In the genomic region with DNA sequence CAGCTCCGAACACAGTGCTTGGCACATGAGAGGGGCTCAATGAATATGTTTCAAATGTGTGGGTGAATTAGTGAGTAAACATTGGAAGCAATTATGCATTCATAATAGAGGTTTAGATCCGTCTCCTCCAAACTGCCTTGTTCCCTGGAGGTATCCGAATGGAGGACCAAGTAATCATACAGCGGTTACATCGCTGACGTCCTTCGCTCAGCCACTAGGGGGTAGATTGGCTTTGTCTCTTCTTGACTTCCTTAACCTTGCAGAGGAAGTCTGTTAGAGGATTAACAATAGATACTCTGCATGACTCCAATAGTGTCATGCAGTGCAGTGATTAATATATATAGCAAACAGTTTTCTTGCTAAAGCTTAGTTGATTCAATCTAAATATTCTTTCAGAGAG, we compare ENCODE assay signal across 9 cellular contexts.
DNase-seq lines count a peak whose midpoint lies in the region; ATAC-seq and TF ChIP-seq lines count a peak whose summit lies in the region.
"Had no signal": no experiment of that assay in that cellular context is flagged by ENCODE, and none has a peak within 500 bp of the region (broad histone marks: within the 10 kb centered on the region; RNA-seq: fewer than 3 reads in every experiment).

No MANE protein-coding gene starts in this region.

- H3K4me3 Mint-ChIP-seq in WTC11, result peak overlapping the region; percentile 18
- H3K4me3 Mint-ChIP-seq: naive B cell had no signal

- peaks cover 47% of the 10 kb centered on the region for H3K27me3 Mint-ChIP-seq in WTC11 (ENCODE audit: low read depth)

- H3K9me3 ChIP-seq in Peyer's patch, result no peaks in the 10 kb centered on the region

- H3K27ac ChIP-seq in Peyer's patch, result no peak overlapping the region

- no peaks in the 10 kb centered on the region for H3K9me3 Mint-ChIP-seq in WTC11

- peaks cover 62% of the 10 kb centered on the region for H3K4me1 Mint-ChIP-seq in WTC11
- H3K4me1 Mint-ChIP-seq: naive B cell had no signal

- no peak for TF ChIP-seq POLR2A in Peyer's patch (IDR thresholded peaks at IDR 0.05)

- no peaks in the 10 kb centered on the region for H3K36me3 ChIP-seq in Peyer's patch

- H3K4me3 ChIP-seq in Jurkat, Clone E6-1 (ENCODE audit: low read length), result no peak overlapping the region
- H3K4me3 ChIP-seq in Peyer's patch, result no peak overlapping the region

- H3K27ac Mint-ChIP-seq in WTC11, result no peak overlapping the region
- H3K27ac Mint-ChIP-seq: naive B cell had no signal

- CTCF ChIA-PET in WTC11 (lab: Charles Lee), result interaction anchor here (1.0 to 1.1 kb wide), 2 partner anchors 305 to 353 kb away, joined by 3 to 4 read pairs; no protein-coding TSS in a partner anchor

- POLR2A ChIA-PET in WTC11 (lab: Charles Lee), result no interaction called here

- ATAC-seq in WTC11 (peak; percentile 90), GM18870 (IDR thresholded peaks at IDR 0.05; ENCODE audit: unreplicated experiment) (no peak)

- no peaks in the 10 kb centered on the region for H3K36me3 Mint-ChIP-seq in WTC11
- H3K36me3 Mint-ChIP-seq: naive B cell had no signal

- H3K27me3 ChIP-seq in Peyer's patch, result no peaks in the 10 kb centered on the region

- no peaks in the 10 kb centered on the region for H3K4me1 ChIP-seq in Peyer's patch

- TF ChIP-seq CTCF in WTC11 (IDR thresholded peaks at IDR 0.05) (peak; percentile 44), Peyer's patch (IDR thresholded peaks at IDR 0.05) (peak in 1 of 6 experiments; percentile 22)

- DNase-seq in D341Med (ENCODE audit: low spot score) (peak; percentile 62), WTC11 (ENCODE audit: low spot score) (peak; percentile 69), iPS-NIHi7 (ENCODE audit: extremely low spot score) (peak; percentile 83), GOT3 (lab: John Stamatoyannopoulos, UW) (no peak), NCI-H2029 (lab: John Stamatoyannopoulos, UW) (no peak), Peyer's patch (no peak)
- peak; percentile 45 for DNase-seq in Jurkat, Clone E6-1 (ENCODE audit: low read depth, low spot score)
- DNase-seq: naive B cell had no signal

TF ChIP-seq in WTC11, 78 proteins besides CTCF, POLR2A, EP300 and RAD21:
- no peak for TF ChIP-seq ELF4 (CRISPR knock-in tag; IDR thresholded peaks at IDR 0.05; ENCODE audit: low read depth)
- peak; percentile 37; the same call in 1 of the 2 replicates for TF ChIP-seq FOXP4 (CRISPR knock-in tag; IDR thresholded peaks at IDR 0.05)

Comparison
In these comparisons a context has a peak if more than half of its experiments do, and no peak if none do; other contexts are left out.
1. DNase-seq: peak in D341Med (single experiment), Jurkat, Clone E6-1 (single experiment), WTC11 (single experiment) and iPS-NIHi7 (single experiment); none in GOT3 (single experiment), NCI-H2029 (single experiment) and Peyer's patch (0 of 3).